7 cellular contexts compared by ENCODE assay signal in genomic region chr6:5671604-5672559, GRCh38.
DNase-seq lines count a peak whose midpoint lies in the region; ATAC-seq and TF ChIP-seq lines count a peak whose summit lies in the region.

No MANE protein-coding gene starts in this region.

- DNase-seq in NOMO-1 treated with DMSO at 0.1 percent for 48 hours (lab: John Stamatoyannopoulos, UW; ENCODE audit: unreplicated experiment), result peak; percentile 81
- no peak for DNase-seq in prostate gland (ENCODE audit: low spot score)
- DNase-seq in activated CD8-positive, alpha-beta memory T cell treated with anti-CD3 and anti-CD28 coated beads for 24 hours, result no peak
- no peak for DNase-seq in DMS153 treated with DMSO at 0.1 percent for 48 hours (lab: John Stamatoyannopoulos, UW; ENCODE audit: unreplicated experiment)

- no peak for TF ChIP-seq POLR2A in prostate gland (IDR thresholded peaks at IDR 0.05)

- intact Hi-C loops in prostate gland (cut with DNase I), result loop anchor here (2.0 kb wide), 1 partner anchor 93 kb away; no protein-coding TSS in a partner anchor

- H3K4me1 ChIP-seq in skeletal muscle satellite cell (ENCODE audit: control insufficient read depth, insufficient read depth, low read length), result peaks cover 40% of the 10 kb centered on the region
- H3K4me1 ChIP-seq in prostate gland (replicated peaks), result no peaks in the 10 kb centered on the region

- no peaks in the 10 kb centered on the region for H3K36me3 ChIP-seq in skeletal muscle satellite cell (ENCODE audit: insufficient read depth, low read length)
- H3K36me3 ChIP-seq in prostate gland, result no peaks in the 10 kb centered on the region

- TF ChIP-seq CTCF in GM12875 (IDR thresholded peaks at IDR 0.05; ENCODE audit: borderline replicate concordance, insufficient read depth, low read depth, low read length) (peak; percentile 9; the same call in 1 of the 2 replicates), prostate gland (IDR thresholded peaks at IDR 0.05) (no peak)

- no peaks in the 10 kb centered on the region for H3K27me3 ChIP-seq in skeletal muscle satellite cell (ENCODE audit: control insufficient read depth, insufficient read depth, low read length)
- no peaks in the 10 kb centered on the region for H3K27me3 ChIP-seq in prostate gland (replicated peaks; ENCODE audit: insufficient read depth)

- peak; percentile 14 for ATAC-seq in esophagus mucosa

- H3K9me3 ChIP-seq in skeletal muscle satellite cell (replicated peaks; ENCODE audit: low read length) (no peaks in the 10 kb centered on the region), prostate gland (no peaks in the 10 kb centered on the region)

- H3K4me3 ChIP-seq in GM12875 (ENCODE audit: low read depth, low read length) (no peak overlapping the region), skeletal muscle satellite cell (ENCODE audit: low read length) (peak overlapping the region; percentile 20), prostate gland (no peak overlapping the region)

- H3K9ac ChIP-seq in skeletal muscle satellite cell (ENCODE audit: low read depth, low read length), result peak overlapping the region; percentile 69

- H3K4me2 ChIP-seq in skeletal muscle satellite cell (ENCODE audit: low read length), result peak overlapping the region; percentile 68

- peak overlapping the region in 1 of 2 donors; percentile 20 for H3K27ac ChIP-seq in prostate gland

- 74% methylated on average over 22 of the region's 22 CpGs for WGBS in prostate gland
